In genomic region chr3:11165457-11165856, GRCh38 we compare ENCODE assay signal across 17 cellular contexts. TPM values are rescaled to one million over a fixed set of nuclear protein-coding genes. Genes with fewer than 3 reads are reported as not detected.
A peak's percentile ranks its signal among the peaks of the same experiment; 100 is the strongest.
DNase-seq lines count a peak whose midpoint lies in the region; ATAC-seq and TF ChIP-seq lines count a peak whose summit lies in the region.
"Had no signal": no experiment of that assay in that cellular context is flagged by ENCODE, and none has a peak within 500 bp of the region (broad histone marks: within the 10 kb centered on the region; RNA-seq: fewer than 3 reads in every experiment).

No MANE protein-coding gene starts in this region.

- H3K27ac Mint-ChIP-seq in glutamatergic neuron (ENCODE audit: unreplicated experiment): peak overlapping the region; percentile 87
- H3K27ac Mint-ChIP-seq: B cell; CD4-positive, alpha-beta T cell; IgD-negative memory B cell had no signal

- no peak for TF ChIP-seq CTCF in ascending aorta (IDR thresholded peaks at IDR 0.05)
- TF ChIP-seq CTCF in glutamatergic neuron (IDR thresholded peaks at IDR 0.05; ENCODE audit: partially characterized antibody, unreplicated experiment): no peak
- no peak for TF ChIP-seq CTCF in tibial artery (IDR thresholded peaks at IDR 0.05)

- H3K27me3 Mint-ChIP-seq in glutamatergic neuron (ENCODE audit: unreplicated experiment): peaks cover 22% of the 10 kb centered on the region

- H3K36me3 ChIP-seq in ascending aorta: no peaks in the 10 kb centered on the region
- H3K36me3 ChIP-seq in tibial artery: no peaks in the 10 kb centered on the region
- H3K36me3 ChIP-seq: HAP-1 had no signal

- no peak overlapping the region for H3K4me3 Mint-ChIP-seq in glutamatergic neuron (ENCODE audit: unreplicated experiment)
- H3K4me3 Mint-ChIP-seq: B cell; CD4-positive, alpha-beta T cell; IgD-negative memory B cell had no signal

- DNase-seq in ascending aorta (ENCODE audit: low spot score in 2 of 2) (no peak), glutamatergic neuron (no peak), pons (ENCODE audit: low spot score) (peak; percentile 32), tibial artery (peak in 1 of 2 donors; percentile 57), RKO (ENCODE audit: low spot score) (no peak), erythroblast (lab: John Stamatoyannopoulos, UW) (no peak)
- DNase-seq: ACHN; C1 segment of cervical spinal cord; CD4-positive, alpha-beta T cell; DMS153; DMS79 treated with DMSO at 0.1 percent for 48 hours; EL had no signal

- intact Hi-C loops in ascending aorta (cut with DNase I) (no loop called here), tibial artery (cut with DNase I; ENCODE audit: low total_unique reads) (no loop called here)

- H3K4me3 ChIP-seq in ascending aorta (peak overlapping the region in 1 of 2 donors; percentile 26), tibial artery (no peak overlapping the region)
- H3K4me3 ChIP-seq: HAP-1 had no signal

- TF ChIP-seq POLR2A in erythroblast (IDR thresholded peaks at IDR 0.05; ENCODE audit: low read length): no peak

- peaks cover 30% of the 10 kb centered on the region for H3K9me3 Mint-ChIP-seq in glutamatergic neuron (ENCODE audit: unreplicated experiment)
- H3K9me3 Mint-ChIP-seq: CD4-positive, alpha-beta T cell; IgD-negative memory B cell had no signal

- no peak for ATAC-seq in HG03045 (IDR thresholded peaks at IDR 0.05; ENCODE audit: unreplicated experiment)

- H3K36me3 Mint-ChIP-seq in glutamatergic neuron (ENCODE audit: unreplicated experiment): peaks cover 8% of the 10 kb centered on the region

- no peaks in the 10 kb centered on the region for H3K9me3 ChIP-seq in ascending aorta
- no peaks in the 10 kb centered on the region for H3K9me3 ChIP-seq in tibial artery
- H3K9me3 ChIP-seq: HAP-1 had no signal

- H3K27ac ChIP-seq in ascending aorta: peak overlapping the region; percentile 73 to 95
- peak overlapping the region; percentile 59 to 68 for H3K27ac ChIP-seq in tibial artery

- H3K4me1 Mint-ChIP-seq in glutamatergic neuron (ENCODE audit: low read depth, unreplicated experiment): peaks cover 9% of the 10 kb centered on the region
- H3K4me1 Mint-ChIP-seq: B cell had no signal

- H3K27me3 ChIP-seq in ascending aorta (no peaks in the 10 kb centered on the region), tibial artery (no peaks in the 10 kb centered on the region)

- H3K4me1 ChIP-seq in ascending aorta (peaks cover 20 to 44% of the 10 kb centered on the region in 2 donors), tibial artery (peaks cover 0 to 75% (median 35%) of the 10 kb centered on the region in 4 donors)
- H3K4me1 ChIP-seq: HAP-1 had no signal

RNA-seq across cellular contexts. Expression of gene HRH1, which starts 11.2 kb away (rescaled TPM):
- total RNA-seq in ascending aorta: 6.2 TPM
- total RNA-seq in glutamatergic neuron (ENCODE audit: unreplicated experiment): not detected
- total RNA-seq: B cell; CD4-positive, alpha-beta T cell; H1 had no signal
